ENCODE assay signal across 12 cellular contexts in the genomic region with DNA sequence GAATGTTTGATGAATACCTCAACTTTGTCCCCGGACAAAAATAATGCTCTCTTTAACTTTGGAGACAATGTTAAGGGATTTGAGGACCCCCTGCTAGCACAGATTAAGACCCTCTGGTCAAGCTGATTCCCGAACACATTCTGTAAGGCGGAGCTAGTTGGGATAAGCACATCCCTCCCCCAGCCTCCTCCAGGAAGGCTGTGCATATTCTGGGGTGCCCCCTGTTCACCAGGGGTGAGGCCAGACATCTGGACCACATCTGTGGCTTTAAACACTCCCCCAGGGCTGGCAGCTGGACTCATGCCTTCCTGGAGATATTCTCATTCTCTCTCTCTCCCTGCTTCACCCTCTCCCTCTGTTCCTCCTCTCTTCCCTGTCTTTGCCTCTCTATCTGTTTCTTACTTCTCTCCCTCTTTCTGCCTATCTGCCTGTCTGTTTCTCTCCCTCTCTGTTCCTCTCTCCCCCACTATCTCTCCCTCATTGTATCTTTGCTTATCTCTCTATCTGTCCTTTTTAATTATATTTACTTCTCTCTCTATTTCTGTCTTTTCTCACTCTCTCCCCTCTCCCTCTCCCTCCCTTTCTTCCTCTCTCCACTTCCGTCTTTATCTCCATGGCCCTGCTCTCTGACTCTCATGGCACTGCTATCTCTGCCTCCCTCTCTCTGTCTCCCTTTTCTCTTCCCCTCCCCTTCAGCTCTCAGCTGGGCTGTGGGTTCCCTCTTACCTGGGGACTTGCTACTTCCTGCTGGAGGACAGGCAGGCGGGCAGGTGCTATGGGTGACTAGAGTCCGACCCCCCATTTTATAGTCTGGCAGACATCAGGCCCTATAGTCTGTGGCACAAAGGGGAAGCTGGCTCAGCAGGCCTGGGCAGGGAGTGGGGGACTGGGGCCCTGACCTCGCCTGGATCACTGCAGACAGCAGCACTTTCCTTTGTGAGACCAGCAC. TPM values are rescaled to one million over a fixed set of nuclear protein-coding genes. Genes with fewer than 3 reads are reported as not detected.
DNase-seq lines count a peak whose midpoint lies in the region; ATAC-seq, FAIRE-seq and TF ChIP-seq lines count a peak whose summit lies in the region.
"Had no signal": no experiment of that assay in that cellular context is flagged by ENCODE, and none has a peak within 500 bp of the region (broad histone marks: within the 10 kb centered on the region; RNA-seq: fewer than 3 reads in every experiment).

Gene CRYBB1, minus strand, starts transcription at position 777 of the 949 bp plus-strand sequence. CDS start 1,708 bp downstream, outside the sequence.

- no peaks in the 10 kb centered on the region for H3K36me3 Mint-ChIP-seq in memory B cell

- BruUV-seq in K562 (replicated peaks; lab: Mats Ljungman, UMichigan), result no TSS peak

- TF ChIP-seq RAD21 in K562 (CRISPR knock-in tag; conservative IDR thresholded peaks at IDR 0.05 in 1 of 2, IDR thresholded peaks at IDR 0.05 in 1 of 2), result no peak

- peak within 1 kb of the TSS; percentile 75 for H3K27ac ChIP-seq in K562 (ENCODE audit: extremely low read depth, low read depth, low read length)

- no peaks in the 10 kb centered on the region for H3K9me3 ChIP-seq in K562 (replicated peaks; ENCODE audit: control insufficient read depth, insufficient read depth, low read depth, low read length)
- H3K9me3 ChIP-seq: body of pancreas had no signal

- no peaks in the 10 kb centered on the region for H3K27me3 ChIP-seq in K562 (ENCODE audit: control insufficient read depth in 2 of 2, insufficient read depth in 2 of 2, low read length in 2 of 2)
- H3K27me3 ChIP-seq: body of pancreas had no signal

- H4K20me1 ChIP-seq in K562 (replicated peaks; ENCODE audit: control insufficient read depth, insufficient read depth, low read length), result no peaks in the 10 kb centered on the region

- H3K4me3 Mint-ChIP-seq in memory B cell, result no peak within 1 kb of the TSS
- H3K4me3 Mint-ChIP-seq: activated CD4-positive, alpha-beta T cell treated with anti-CD3 and anti-CD28 coated beads for 36 hours had no signal

- no peak within 1 kb of the TSS for H3K4me3 ChIP-seq in K562
- H3K4me3 ChIP-seq: body of pancreas had no signal

- H3K9me1 ChIP-seq in K562 (ENCODE audit: control insufficient read depth, insufficient read depth, low read length), result no peaks in the 10 kb centered on the region

- H3K79me2 ChIP-seq in K562 (ENCODE audit: control insufficient read depth, insufficient read depth, low read length), result no peaks in the 10 kb centered on the region

- FAIRE-seq in K562 (lab: Jason Lieb, UNC), result peak; percentile 75
- FAIRE-seq: D721Med had no signal

- no peak; the same call in 1 of the 2 replicates for TF ChIP-seq POLR2A in K562 (conservative IDR thresholded peaks at IDR 0.05)

- CTCF ChIA-PET in K562 (lab: Yijun Ruan, JAX; ENCODE audit: low intra/inter-chr PET ratio), result no interaction called here

- peak within 1 kb of the TSS; percentile 49 for H3K27ac Mint-ChIP-seq in memory B cell

- H3K4me1 ChIP-seq in K562 (replicated peaks in 1 of 2; ENCODE audit: control insufficient read depth in 2 of 2, insufficient read depth in 2 of 2, low read length in 2 of 2), result peaks cover 40 to 48% of the 10 kb centered on the region in 2 experiments
- H3K4me1 ChIP-seq: body of pancreas had no signal

- DNase-seq in Ammon's horn (ENCODE audit: low spot score) (peak; percentile 46), KG1 (lab: John Stamatoyannopoulos, UW) (peak; percentile 56), K562 (ENCODE audit: extremely low read depth in 1 of 4, low spot score in 3 of 4) (peak; percentile 22 to 66 (median 41)), memory B cell (ENCODE audit: low spot score in 2 of 2) (no peak)
- DNase-seq in stimulated activated CD4-positive, alpha-beta T cell treated with anti-CD3 and anti-CD28 coated beads, Interleukin-15, amount 100 ng/mL, for 24 hours, result no peak
- DNase-seq: activated CD4-positive, alpha-beta T cell treated with anti-CD3 and anti-CD28 coated beads for 36 hours had no signal

- WGBS in K562 (ENCODE audit: insufficient coverage, low coverage, missing lambda C conversion rate), result 31% methylated on average over 7 of the region's 7 CpGs

- peak within 1 kb of the TSS; percentile 59 to 84 for H3K9ac ChIP-seq in K562 (ENCODE audit: insufficient read depth in 1 of 2, low read depth in 2 of 2, low read length in 2 of 2)

- H3K36me3 ChIP-seq in K562 (ENCODE audit: control insufficient read depth, insufficient read depth, low read length), result no peaks in the 10 kb centered on the region

- H3K4me1 Mint-ChIP-seq in memory B cell, result peaks cover 22% of the 10 kb centered on the region
- H3K4me1 Mint-ChIP-seq: activated CD4-positive, alpha-beta T cell treated with anti-CD3 and anti-CD28 coated beads for 36 hours had no signal

- peak within 1 kb of the TSS; percentile 83 for H2AFZ ChIP-seq in K562 (ENCODE audit: low read depth, low read length)

- ATAC-seq in K562, result peak; percentile 75
- ATAC-seq in memory B cell (ENCODE audit: low read depth), result no peak
- ATAC-seq in GM21786 (IDR thresholded peaks at IDR 0.05; ENCODE audit: unreplicated experiment), result no peak
- no peak for ATAC-seq in GM18520 (IDR thresholded peaks at IDR 0.05; ENCODE audit: unreplicated experiment)
- ATAC-seq in HG03439 (IDR thresholded peaks at IDR 0.05; ENCODE audit: unreplicated experiment), result no peak
- ATAC-seq: activated CD4-positive, alpha-beta T cell treated with anti-CD3 and anti-CD28 coated beads for 36 hours; body of pancreas had no signal

- H3K9me3 Mint-ChIP-seq in memory B cell, result no peaks in the 10 kb centered on the region

- H3K27me3 Mint-ChIP-seq in memory B cell, result peaks cover 7% of the 10 kb centered on the region

- peak within 1 kb of the TSS; percentile 57 for H3K4me2 ChIP-seq in K562 (ENCODE audit: insufficient read depth, low read length)

- in situ Hi-C loops in K562 (cut with MboI), result no loop called here

- POLR2A ChIA-PET in K562 (lab: Yijun Ruan, JAX), result interaction anchor here (0.7 to 1.2 kb wide), 2 partner anchors 21 to 263 kb away, joined by 3 to 4 read pairs; no protein-coding TSS in a partner anchor

- TF ChIP-seq CTCF in K562 (IDR thresholded peaks at IDR 0.05 in 2 of 3, conservative IDR thresholded peaks at IDR 0.05 in 1 of 3; ENCODE audit: insufficient read depth in 2 of 3, low read depth in 1 of 3, low read length in 3 of 3), result no peak

- no peak for TF ChIP-seq EP300 in K562 (IDR thresholded peaks at IDR 0.05; ENCODE audit: low read length)

- intact Hi-C loops in K562 (cut with micrococcal nuclease), result no loop called here

TF ChIP-seq in K562, 482 proteins besides CTCF, POLR2A, EP300 and RAD21 (continues in another document):
- no peak for TF ChIP-seq ZNF431 (CRISPR knock-in tag; IDR thresholded peaks at IDR 0.05)
- TF ChIP-seq ZKSCAN3 (CRISPR knock-in tag; IDR thresholded peaks at IDR 0.05), result no peak
- TF ChIP-seq ZNF146 (CRISPR knock-in tag; IDR thresholded peaks at IDR 0.05; ENCODE audit: unreplicated experiment), result no peak
- no peak for TF ChIP-seq ZBTB1 (CRISPR knock-in tag; IDR thresholded peaks at IDR 0.05; ENCODE audit: borderline replicate concordance, low read depth)
- peak; percentile 73; the same call in 1 of the 2 replicates for TF ChIP-seq SPI1 (IDR thresholded peaks at IDR 0.05; ENCODE audit: borderline replicate concordance, low read depth, low read length)
- TF ChIP-seq ELF1 (tag; IDR thresholded peaks at IDR 0.05), result peak; percentile 21; the same call in 1 of the 2 replicates
- TF ChIP-seq, protein P1, sequence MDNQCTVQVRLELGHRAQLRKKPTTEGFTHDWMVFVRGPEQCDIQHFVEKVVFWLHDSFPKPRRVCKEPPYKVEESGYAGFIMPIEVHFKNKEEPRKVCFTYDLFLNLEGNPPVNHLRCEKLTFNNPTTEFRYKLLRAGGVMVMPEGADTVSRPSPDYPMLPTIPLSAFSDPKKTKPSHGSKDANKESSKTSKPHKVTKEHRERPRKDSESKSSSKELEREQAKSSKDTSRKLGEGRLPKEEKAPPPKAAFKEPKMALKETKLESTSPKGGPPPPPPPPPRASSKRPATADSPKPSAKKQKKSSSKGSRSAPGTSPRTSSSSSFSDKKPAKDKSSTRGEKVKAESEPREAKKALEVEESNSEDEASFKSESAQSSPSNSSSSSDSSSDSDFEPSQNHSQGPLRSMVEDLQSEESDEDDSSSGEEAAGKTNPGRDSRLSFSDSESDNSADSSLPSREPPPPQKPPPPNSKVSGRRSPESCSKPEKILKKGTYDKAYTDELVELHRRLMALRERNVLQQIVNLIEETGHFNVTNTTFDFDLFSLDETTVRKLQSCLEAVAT (IDR thresholded peaks at IDR 0.05), result peak; percentile 65 to 77; a peak in 2 of 4 replicates
- TF ChIP-seq TEAD1 (CRISPR knock-in tag; IDR thresholded peaks at IDR 0.05), result no peak
- TF ChIP-seq ZNF699 (CRISPR knock-in tag; IDR thresholded peaks at IDR 0.05; ENCODE audit: insufficient replicate concordance), result no peak
- TF ChIP-seq GATAD2A (IDR thresholded peaks at IDR 0.05), result peak; percentile 74; the same call in 1 of the 2 replicates
- TF ChIP-seq PHB2 (IDR thresholded peaks at IDR 0.05; ENCODE audit: low read depth), result 0 out of 2 replicates have a peak, but pooled peaks have one; percentile 50
- 0 out of 2 replicates have a peak, but pooled peaks have one; percentile 23 for TF ChIP-seq SNIP1 (IDR thresholded peaks at IDR 0.05; ENCODE audit: low read depth)

RNA-seq across cellular contexts. Expression of gene CRYBB1, which starts in this region (rescaled TPM):
- total RNA-seq in K562 (2011; cell fraction: chromatin; rRNA removed; ENCODE audit: low replicate concordance), result not detected in 2 replicates
- total RNA-seq in K562 (2011; cell fraction: nucleolus; rRNA removed), result not detected in 2 replicates
- not detected in 2 replicates for total RNA-seq in K562 (2011; cell fraction: nucleoplasm; rRNA removed)
- 0.29 and 0.45 TPM in 2 replicates for total RNA-seq in K562 (2014; rRNA removed)
- not detected in 2 replicates for total RNA-seq in K562 (2014; rRNA removed; fragmentation: Illumina TruSeq; extraction: Trizol)
- not detected in 2 replicates for total RNA-seq in K562 (2015; rRNA removed; fragmentation: Illumina TruSeq; extraction: Trizol)
- 0.16 and 0.22 TPM in 2 replicates for total RNA-seq in K562 (2021)
- polyA plus RNA-seq in K562 (2011; rRNA removed), result 0.12 and 0.17 TPM in 2 replicates
- 0.53 and 1.1 TPM in 2 replicates for polyA plus RNA-seq in K562 (2011; cell fraction: cytosol; rRNA removed)
- not detected in 2 replicates for polyA plus RNA-seq in K562 (2011; cell fraction: nucleus; rRNA removed)
- polyA plus RNA-seq in K562 (2012), result 0.12 and 0.42 TPM in 2 replicates
- polyA plus RNA-seq in K562 (2014; fragmentation: Illumina TruSeq; extraction: Trizol), result 0.26 and 0.33 TPM in 2 replicates
- under 1 TPM; 0.18 to 0.41 TPM for polyA plus RNA-seq in K562 (2014; fragmentation: Nextera tagmentation; extraction: Ambion mirVana)
- polyA plus RNA-seq in K562 (2014; rRNA removed), result 0.38 and 0.42 TPM in 2 replicates
- polyA minus RNA-seq in K562 (2011; rRNA and poly(A)+ RNA removed), result not detected in 2 replicates
- polyA minus RNA-seq in K562 (2011; cell fraction: cytosol; rRNA and poly(A)+ RNA removed), result not detected in 2 replicates
- not detected in 2 replicates for polyA minus RNA-seq in K562 (2011; cell fraction: nucleus; rRNA and poly(A)+ RNA removed)
- total RNA-seq: activated CD4-positive, alpha-beta T cell treated with anti-CD3 and anti-CD28 coated beads for 36 hours; renal cortical epithelial cell had no signal

Comparison
In these comparisons a context has a peak if more than half of its experiments do, and no peak if none do; other contexts are left out.
1. DNase-seq: peak in Ammon's horn (single experiment), KG1 (single experiment) and K562 (4 of 4); none in memory B cell (0 of 2) and stimulated activated CD4-positive, alpha-beta T cell treated with anti-CD3 and anti-CD28 coated beads, Interleukin-15, amount 100 ng/mL, for 24 hours (single experiment).